Comparison of ENCODE assay signal across 13 cellular contexts in genomic region chr12:28563286-28563685, GRCh38.
"Had no signal": no experiment of that assay in that cellular context is flagged by ENCODE, and none has a peak within 500 bp of the region (broad histone marks: within the 10 kb centered on the region; RNA-seq: fewer than 3 reads in every experiment).

No MANE protein-coding gene starts in this region.

- H3K27ac ChIP-seq: neural progenitor cell, pancreas had no signal

- H3K4me1 ChIP-seq: neural progenitor cell, pancreas, thyroid gland had no signal

- DNase-seq: activated CD4-positive, alpha-beta T cell treated with anti-CD3 and anti-CD28 coated beads, Interleukin-2, amount 50 U/mL, for 48 hours; activated CD8-positive, alpha-beta memory T cell treated with anti-CD3 and anti-CD28 coated beads, Interleukin-2, amount 10 ng/mL, durations not matched to agents 7 days and 5 days; activated effector memory CD4-positive, alpha-beta T cell treated with Interleukin-2 at 50 U/mL for 16 hours; activated T-cell treated with anti-CD3 and anti-CD28 coated beads, Interleukin-2, amount 50 U/mL, for 24 hours; esophagus squamous epithelium; hippocampal formation; kidney glomerular epithelial cell; pancreas; stimulated activated CD4-positive, alpha-beta T cell treated with anti-CD3 and anti-CD28 coated beads, Interleukin-4, amount 100 ng/mL, for 24 hours; stomach; thyroid gland had no signal

- ATAC-seq: activated CD8-positive, alpha-beta memory T cell treated with anti-CD3 and anti-CD28 coated beads, Interleukin-2, amount 10 ng/mL, durations not matched to agents 7 days and 5 days; activated naive CD4-positive, alpha-beta T cell treated with anti-CD3 and anti-CD28 coated beads, Interleukin-2, amount 50 U/mL, for 72 hours had no signal

- H3K36me3 ChIP-seq: esophagus squamous epithelium, neural progenitor cell, pancreas, stomach, thyroid gland had no signal

- H3K27me3 ChIP-seq: esophagus squamous epithelium, neural progenitor cell, pancreas, stomach, thyroid gland had no signal

- H3K9ac ChIP-seq: neural progenitor cell had no signal

- H3K9me3 ChIP-seq: esophagus squamous epithelium, pancreas, stomach, thyroid gland had no signal

- H3K4me3 ChIP-seq: esophagus squamous epithelium, neural progenitor cell, pancreas, stomach, thyroid gland had no signal
